ENCODE assay signal across 21 cellular contexts in the genomic region with DNA sequence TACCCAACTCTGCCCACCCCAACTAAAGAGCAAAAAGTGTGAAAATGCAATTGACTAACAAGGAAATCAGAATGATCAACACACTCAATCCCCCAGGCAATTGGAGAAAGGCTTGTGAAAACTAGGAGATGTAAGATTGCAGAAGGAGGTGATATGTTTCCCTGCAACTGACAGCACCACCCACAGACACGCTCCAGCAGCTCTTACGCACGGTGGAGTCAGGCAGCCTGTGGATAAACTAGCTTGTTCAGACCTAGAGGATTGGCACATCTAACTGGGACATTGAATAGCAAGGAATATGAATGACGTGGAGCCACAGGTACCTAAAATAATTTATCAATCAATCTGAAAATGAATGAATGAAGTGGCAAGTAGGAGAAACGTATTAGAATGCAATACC.
"Had no signal": no experiment of that assay in that cellular context is flagged by ENCODE, and none has a peak within 500 bp of the region (broad histone marks: within the 10 kb centered on the region; RNA-seq: fewer than 3 reads in every experiment).

No MANE protein-coding gene starts in this region.

- H3K27ac ChIP-seq: KMS-11 had no signal

- DNase-seq: activated B cell treated with CpG ODN at 0.5 μM for 24 hours; activated CD4-positive, alpha-beta T cell treated with anti-CD3 and anti-CD28 coated beads for 1 hour; activated CD4-positive, alpha-beta T cell treated with anti-CD3 and anti-CD28 coated beads, Interleukin-2, amount 50 U/mL, for 1 hour; activated CD8-positive, alpha-beta memory T cell treated with anti-CD3 and anti-CD28 coated beads, Interleukin-2, amount 50 U/mL, for 4 hours; activated CD8-positive, alpha-beta T cell treated with anti-CD3 and anti-CD28 coated beads for 36 hours; activated naive CD4-positive, alpha-beta T cell treated with Interleukin-2 at 50 U/mL for 16 hours; activated naive CD8-positive, alpha-beta T cell treated with anti-CD3 and anti-CD28 coated beads, Interleukin-2, amount 50 U/mL, for 24 hours; MV-4-11; NCI-H1092 treated with DMSO at 0.1 percent for 48 hours; NCI-H1417 treated with DMSO at 0.1 percent for 48 hours; NCI-H1694; NCI-H2029 treated with DMSO at 0.1 percent for 48 hours; NCI-H446; NCI-H524; NCI-H82; SIG-M5; T-cell; T-helper 2 cell; T1000 had no signal

- ATAC-seq: activated CD8-positive, alpha-beta T cell treated with anti-CD3 and anti-CD28 coated beads for 36 hours; activated naive CD4-positive, alpha-beta T cell treated with anti-CD3 and anti-CD28 coated beads, Interleukin-2, amount 50 U/mL, for 72 hours; activated naive CD8-positive, alpha-beta T cell treated with anti-CD3 and anti-CD28 coated beads, Interleukin-2, amount 50 U/mL, for 24 hours; T-cell had no signal

- H3K9ac ChIP-seq: KMS-11 had no signal

- H3K4me2 ChIP-seq: KMS-11 had no signal
